Comparison of ENCODE assay signal across 9 cellular contexts in the genomic region with DNA sequence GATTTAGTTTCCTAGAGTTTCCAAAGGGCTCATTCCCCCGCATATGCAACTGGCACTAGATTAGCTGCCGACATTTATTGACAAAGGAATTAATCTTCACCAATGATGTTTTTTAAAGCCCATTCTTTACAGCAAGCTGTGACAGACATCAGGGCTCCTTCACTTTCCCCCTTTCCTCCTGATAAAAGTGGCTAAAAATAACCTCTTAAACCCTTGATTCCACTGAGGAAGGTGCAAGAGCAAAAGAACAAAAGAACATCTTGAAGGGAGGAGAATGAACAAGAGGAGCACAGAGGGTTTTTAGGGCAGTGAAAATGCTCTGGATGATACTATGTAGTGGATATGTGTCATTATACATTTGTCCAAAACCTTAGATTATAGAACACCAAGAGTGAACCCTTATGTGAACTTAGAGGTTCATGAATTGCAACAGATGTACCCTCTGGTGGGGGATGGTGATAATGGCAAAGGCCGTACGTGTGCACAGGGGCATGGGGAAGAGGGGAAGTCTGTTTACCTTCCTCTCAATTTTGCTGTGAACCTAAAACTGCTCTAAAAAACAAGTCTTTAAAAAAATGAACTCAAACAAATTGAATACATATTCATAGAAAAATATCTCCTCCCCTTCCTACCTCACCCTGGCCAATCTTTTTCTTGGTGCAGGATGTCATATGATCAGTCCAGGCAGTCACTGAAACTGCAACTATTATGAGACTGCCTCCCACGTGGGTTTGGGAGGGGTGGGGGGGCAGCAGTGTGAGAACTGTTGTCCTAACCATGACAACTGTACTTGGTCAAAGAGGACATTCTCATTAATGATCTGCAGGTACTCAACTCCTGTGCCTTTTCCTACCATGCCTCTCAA.
DNase-seq lines count a peak whose midpoint lies in the region; ATAC-seq lines count a peak whose summit lies in the region.
"Had no signal": no experiment of that assay in that cellular context is flagged by ENCODE, and none has a peak within 500 bp of the region (broad histone marks: within the 10 kb centered on the region; RNA-seq: fewer than 3 reads in every experiment).

No MANE protein-coding gene starts in this region.

- DNase-seq in NCI-H69 (lab: John Stamatoyannopoulos, UW) = peak; percentile 70
- DNase-seq in DMS114 treated with DMSO at 0.1 percent for 48 hours (lab: John Stamatoyannopoulos, UW; ENCODE audit: unreplicated experiment) = no peak
- no peak for DNase-seq in stimulated activated naive CD4-positive, alpha-beta T cell treated with Interleukin-2 at 50 U/mL for 16 hours (lab: John Stamatoyannopoulos, UW)
- DNase-seq in Ammon's horn (ENCODE audit: low spot score) = no peak
- no peak for DNase-seq in superior temporal gyrus (ENCODE audit: extremely low spot score)
- DNase-seq: posterior cingulate gyrus had no signal

- peak; percentile 93 for ATAC-seq in GM18511 (IDR thresholded peaks at IDR 0.05; ENCODE audit: unreplicated experiment)
- peak; percentile 92 for ATAC-seq in GM19395 (IDR thresholded peaks at IDR 0.05; ENCODE audit: unreplicated experiment)
- peak; percentile 77 for ATAC-seq in HG02970 (IDR thresholded peaks at IDR 0.05; ENCODE audit: low FRiP score, unreplicated experiment)
